8 cellular contexts compared by ENCODE assay signal in the genomic region with DNA sequence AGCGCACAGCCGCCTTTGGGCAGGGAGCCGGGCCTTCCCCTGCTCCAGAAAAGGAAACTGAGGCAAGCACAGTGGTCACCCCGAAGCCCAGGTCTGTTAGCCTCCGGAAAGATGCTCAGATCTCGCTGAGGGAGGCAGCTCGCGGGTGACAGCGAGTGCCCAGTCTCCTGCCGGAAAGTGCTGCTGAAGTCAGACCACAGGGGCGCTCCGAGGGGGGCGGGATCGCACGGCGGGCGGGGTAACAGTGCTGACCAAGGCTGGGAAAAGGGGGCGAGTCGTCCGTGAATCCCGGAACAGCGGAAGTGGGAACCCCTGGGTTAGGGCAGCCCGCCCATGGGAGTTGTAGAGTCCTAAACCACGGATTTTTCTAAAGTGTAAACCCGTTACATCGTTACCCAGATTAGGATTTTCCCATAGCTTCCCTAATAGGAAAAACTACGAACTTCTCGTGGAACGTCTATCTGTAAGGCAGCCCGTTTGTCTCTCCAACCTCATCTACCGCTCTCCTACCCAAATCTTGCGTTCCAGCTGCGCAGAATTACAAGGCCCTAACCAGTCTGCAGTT. TPM values are rescaled to one million over a fixed set of nuclear protein-coding genes. Genes with fewer than 3 reads are reported as not detected.
DNase-seq lines count a peak whose midpoint lies in the region; FAIRE-seq and TF ChIP-seq lines count a peak whose summit lies in the region.

No MANE protein-coding gene starts in this region.

- no peak for TF ChIP-seq CTCF in esophagus muscularis mucosa (IDR thresholded peaks at IDR 0.05)
- no peak for TF ChIP-seq CTCF in tibial nerve (IDR thresholded peaks at IDR 0.05)

- H3K9me3 ChIP-seq in esophagus muscularis mucosa, result no peaks in the 10 kb centered on the region
- no peaks in the 10 kb centered on the region for H3K9me3 ChIP-seq in muscle layer of duodenum (ENCODE audit: control insufficient read depth in 1 of 2, low read length in 2 of 2)
- H3K9me3 ChIP-seq in tibial nerve, result no peaks in the 10 kb centered on the region

- TF ChIP-seq POLR2A in H54 (IDR thresholded peaks at IDR 0.05; ENCODE audit: low read depth, low read length) (no peak), esophagus muscularis mucosa (IDR thresholded peaks at IDR 0.05; ENCODE audit: low read depth) (no peak), tibial nerve (IDR thresholded peaks at IDR 0.05) (no peak)

- H3K27ac ChIP-seq in esophagus muscularis mucosa (replicated peaks in 1 of 4), result peak overlapping the region; percentile 89 to 94 (median 91)
- H3K27ac ChIP-seq in muscle layer of duodenum (ENCODE audit: low read length), result peak overlapping the region; percentile 81
- H3K27ac ChIP-seq in tibial nerve, result peak overlapping the region; percentile 86 to 96 (median 94)

- FAIRE-seq in H54 (lab: Jason Lieb, UNC), result no peak

- peaks cover 15 to 32% (median 25%) of the 10 kb centered on the region in 4 donors for H3K4me1 ChIP-seq in esophagus muscularis mucosa
- H3K4me1 ChIP-seq in muscle layer of duodenum (ENCODE audit: control insufficient read depth in 1 of 2, insufficient read depth in 2 of 2, low read length in 2 of 2), result peaks cover 4 to 13% of the 10 kb centered on the region in 2 donors
- peaks cover 0 to 26% (median 8%) of the 10 kb centered on the region in 4 donors for H3K4me1 ChIP-seq in tibial nerve

- intact Hi-C loops in esophagus muscularis mucosa (cut with DNase I), result loop anchor here (2.0 to 10.0 kb wide), 2 partner anchors 32 to 146 kb away; a partner anchor contains a TSS

- 15% methylated on average over 4 of the region's 33 CpGs for WGBS in esophagus muscularis mucosa
- WGBS in tibial nerve, 2 donors, result 3 to 4% methylated on average over 29 to 30 of the region's 33 CpGs

- peak; percentile 26 for DNase-seq in NCI-H510A treated with DMSO at 0.1 percent for 48 hours (lab: John Stamatoyannopoulos, UW)
- no peak for DNase-seq in NCI-H510A (lab: John Stamatoyannopoulos, UW)
- peak; percentile 89 for DNase-seq in H54 (ENCODE audit: insufficient read length, low spot score)
- DNase-seq in Kasumi-1 (lab: John Stamatoyannopoulos, UW), result peak; percentile 27 to 40
- DNase-seq in activated CD4-positive, alpha-beta T cell treated with anti-CD3 and anti-CD28 coated beads, Interleukin-2, amount 50 U/mL, for 48 hours, result peak; percentile 56 to 63
- peak; percentile 96 for DNase-seq in esophagus muscularis mucosa (ENCODE audit: extremely low spot score)
- peak in 1 of 2 donors; percentile 40 for DNase-seq in tibial nerve (ENCODE audit: low spot score in 2 of 2)

- H3K4me3 ChIP-seq in esophagus muscularis mucosa (peak overlapping the region; percentile 84 to 96 (median 93)), muscle layer of duodenum (ENCODE audit: low read depth in 1 of 2, low read length in 2 of 2) (peak overlapping the region; percentile 75 to 91), tibial nerve (peak overlapping the region; percentile 75 to 99 (median 80))

- H3K36me3 ChIP-seq in esophagus muscularis mucosa, result peaks cover 0 to 26% (median 18%) of the 10 kb centered on the region in 4 donors
- H3K36me3 ChIP-seq in muscle layer of duodenum (ENCODE audit: control insufficient read depth in 1 of 2, insufficient read depth in 2 of 2, low read length in 2 of 2), result peaks cover 5 to 6% of the 10 kb centered on the region in 2 donors
- H3K36me3 ChIP-seq in tibial nerve, result peaks cover 0 to 37% (median 0%) of the 10 kb centered on the region in 3 donors

- H3K27me3 ChIP-seq in esophagus muscularis mucosa, result no peaks in the 10 kb centered on the region
- no peaks in the 10 kb centered on the region for H3K27me3 ChIP-seq in muscle layer of duodenum (ENCODE audit: low read depth, low read length)
- H3K27me3 ChIP-seq in tibial nerve, result no peaks in the 10 kb centered on the region

- no peak for TF ChIP-seq EP300 in esophagus muscularis mucosa (IDR thresholded peaks at IDR 0.05)
- TF ChIP-seq EP300 in tibial nerve (IDR thresholded peaks at IDR 0.05), result no peak

RNA-seq across cellular contexts. Expression of a gene that starts 0.5 kb away (rescaled TPM):
- total RNA-seq in esophagus muscularis mucosa (10 to 100 TPM; 22.0 to 37.5 (median 30.2) TPM), tibial nerve (10 to 100 TPM; 17.9 to 51.3 (median 31.9) TPM)

RNA-seq across cellular contexts. Expression of a gene that starts 0.6 kb away (rescaled TPM):
- total RNA-seq in esophagus muscularis mucosa (10 to 100 TPM; 15.1 to 24.1 (median 22.5) TPM), tibial nerve (10 to 100 TPM; 36.8 to 84.6 (median 62.3) TPM)

RNA-seq across cellular contexts. Expression of a gene that starts 24.9 kb away (rescaled TPM):
- total RNA-seq in esophagus muscularis mucosa (not detected), tibial nerve (not detected)

RNA-seq across cellular contexts. Expression of a gene that starts 26.3 kb away (rescaled TPM):
- total RNA-seq in esophagus muscularis mucosa (not detected), tibial nerve (not detected)

RNA-seq across cellular contexts. Expression of a gene that starts 32.2 kb away (rescaled TPM):
- total RNA-seq in esophagus muscularis mucosa (10 to 100 TPM; 49.2 to 80.8 (median 60.4) TPM), tibial nerve (100 to 1,000 TPM in 1 of 4 donors, 10 to 100 TPM in 3; 46.3 to 119 (median 67.4) TPM)
